Comparison of ENCODE assay signal across 31 cellular contexts in genomic region chr1:206100226-206100780, GRCh38. TPM values are rescaled to one million over a fixed set of nuclear protein-coding genes. Genes with fewer than 3 reads are reported as not detected.
"Had no signal": no experiment of that assay in that cellular context is flagged by ENCODE, and none has a peak within 500 bp of the region (broad histone marks: within the 10 kb centered on the region; RNA-seq: fewer than 3 reads in every experiment).

No MANE protein-coding gene starts in this region.

- ATAC-seq: activated CD8-positive, alpha-beta T cell treated with anti-CD3 and anti-CD28 coated beads for 36 hours; activated T-cell treated with anti-CD3 and anti-CD28 coated beads, Interleukin-2, amount 50 U/mL, for 4 hours; lower lobe of right lung; mucosa of descending colon; sciatic nerve; stimulated activated effector memory CD8-positive, alpha-beta T cell treated with anti-CD3 and anti-CD28 coated beads, Interleukin-12 subunit alpha, Interleukin-12 subunit beta, amount 100 ng/mL, for 72 hours had no signal

- DNase-seq: activated CD4-positive, alpha-beta T cell treated with anti-CD3 and anti-CD28 coated beads, Interleukin-2, amount 10 ng/mL, durations not matched to agents 7 days and 5 days; activated CD4-positive, CD25-positive, alpha-beta regulatory T cell treated with anti-CD3 and anti-CD28 coated beads, Interleukin-2, amount 50 U/mL, for 72 hours; activated CD8-positive, alpha-beta memory T cell treated with anti-CD3 and anti-CD28 coated beads, Interleukin-2, amount 50 U/mL, for 4 hours; activated CD8-positive, alpha-beta T cell treated with anti-CD3 and anti-CD28 coated beads for 36 hours; activated naive CD4-positive, alpha-beta T cell treated with anti-CD3 and anti-CD28 coated beads for 36 hours; activated T-cell treated with anti-CD3 and anti-CD28 coated beads, Interleukin-2, amount 50 U/mL, for 4 hours; amygdala; cerebellar nuclear complex; cortex of kidney; effector CD4-positive, alpha-beta T cell; foreskin fibroblast; kidney; lower lobe of right lung; mesendoderm; mucosa of descending colon; occipital lobe; posterior cingulate gyrus; small intestine; stimulated activated CD4-positive, alpha-beta T cell treated with anti-CD3 and anti-CD28 coated beads, Interleukin-2, amount 100 ng/mL, for 24 hours; T1000; transverse colon; uterus had no signal

- H3K9me3 ChIP-seq: lower lobe of right lung, mucosa of descending colon, transverse colon, uterus had no signal

- H3K36me3 Mint-ChIP-seq: stimulated activated effector memory CD8-positive, alpha-beta T cell treated with anti-CD3 and anti-CD28 coated beads, Interleukin-12 subunit alpha, Interleukin-12 subunit beta, amount 100 ng/mL, for 72 hours had no signal

- H3K4me1 ChIP-seq: transverse colon, uterus had no signal

- H3K27ac Mint-ChIP-seq: activated CD4-positive, alpha-beta T cell treated with anti-CD3 and anti-CD28 coated beads, Interleukin-2, amount 10 ng/mL, durations not matched to agents 7 days and 5 days; activated CD8-positive, alpha-beta T cell treated with anti-CD3 and anti-CD28 coated beads for 36 hours; activated naive CD4-positive, alpha-beta T cell treated with anti-CD3 and anti-CD28 coated beads for 36 hours; stimulated activated effector memory CD8-positive, alpha-beta T cell treated with anti-CD3 and anti-CD28 coated beads, Interleukin-12 subunit alpha, Interleukin-12 subunit beta, amount 100 ng/mL, for 72 hours; T-helper 1 cell treated with Interleukin-12 subunit alpha and Interleukin-12 subunit beta and Interleukin-4 antibody, amounts not matched to agents 30 μg/mL and 1 μg/mL, for 36 hours had no signal

- H3K4me1 Mint-ChIP-seq: stimulated activated effector memory CD8-positive, alpha-beta T cell treated with anti-CD3 and anti-CD28 coated beads, Interleukin-12 subunit alpha, Interleukin-12 subunit beta, amount 100 ng/mL, for 72 hours had no signal

- H3K4me3 ChIP-seq: lower lobe of right lung, mucosa of descending colon, transverse colon, uterus had no signal

- H3K9me3 Mint-ChIP-seq: activated CD4-positive, alpha-beta T cell treated with anti-CD3 and anti-CD28 coated beads, Interleukin-2, amount 10 ng/mL, durations not matched to agents 7 days and 5 days; activated CD8-positive, alpha-beta T cell treated with anti-CD3 and anti-CD28 coated beads for 36 hours; activated naive CD4-positive, alpha-beta T cell treated with anti-CD3 and anti-CD28 coated beads for 36 hours; activated T-cell treated with anti-CD3 and anti-CD28 coated beads, Interleukin-2, amount 50 U/mL, for 4 hours; stimulated activated effector memory CD8-positive, alpha-beta T cell treated with anti-CD3 and anti-CD28 coated beads, Interleukin-12 subunit alpha, Interleukin-12 subunit beta, amount 100 ng/mL, for 72 hours; T-helper 1 cell treated with Interleukin-12 subunit alpha and Interleukin-12 subunit beta and Interleukin-4 antibody, amounts not matched to agents 30 μg/mL and 1 μg/mL, for 36 hours had no signal

- H3K27ac ChIP-seq: lower lobe of right lung, transverse colon, uterus, VCaP had no signal

- H3K36me3 ChIP-seq: lower lobe of right lung, transverse colon, uterus had no signal

- H3K27me3 ChIP-seq: uterus had no signal

- H3K4me3 Mint-ChIP-seq: activated CD4-positive, alpha-beta T cell treated with anti-CD3 and anti-CD28 coated beads, Interleukin-2, amount 10 ng/mL, durations not matched to agents 7 days and 5 days; activated CD8-positive, alpha-beta T cell treated with anti-CD3 and anti-CD28 coated beads for 36 hours; activated naive CD4-positive, alpha-beta T cell treated with anti-CD3 and anti-CD28 coated beads for 36 hours; activated T-cell treated with anti-CD3 and anti-CD28 coated beads, Interleukin-2, amount 50 U/mL, for 4 hours; stimulated activated effector memory CD8-positive, alpha-beta T cell treated with anti-CD3 and anti-CD28 coated beads, Interleukin-12 subunit alpha, Interleukin-12 subunit beta, amount 100 ng/mL, for 72 hours; T-helper 1 cell treated with Interleukin-12 subunit alpha and Interleukin-12 subunit beta and Interleukin-4 antibody, amounts not matched to agents 30 μg/mL and 1 μg/mL, for 36 hours had no signal

RNA-seq across cellular contexts. Expression of gene AVPR1B, which starts 16.9 kb away (rescaled TPM):
- total RNA-seq: activated CD4-positive, alpha-beta T cell treated with anti-CD3 and anti-CD28 coated beads, Interleukin-2, amount 10 ng/mL, durations not matched to agents 7 days and 5 days; activated CD8-positive, alpha-beta T cell treated with anti-CD3 and anti-CD28 coated beads for 36 hours; activated naive CD4-positive, alpha-beta T cell treated with anti-CD3 and anti-CD28 coated beads for 36 hours; activated T-cell treated with anti-CD3 and anti-CD28 coated beads, Interleukin-2, amount 50 U/mL, for 4 hours; bronchial epithelial cell; epithelial cell of proximal tubule; fibroblast of lung; lower lobe of right lung; occipital lobe; sciatic nerve; temporal lobe had no signal
- polyA plus RNA-seq: fibroblast of lung, neural cell had no signal

RNA-seq across cellular contexts. Expression of gene RHEX, which starts 47.3 kb away (rescaled TPM):
- total RNA-seq: activated CD4-positive, alpha-beta T cell treated with anti-CD3 and anti-CD28 coated beads, Interleukin-2, amount 10 ng/mL, durations not matched to agents 7 days and 5 days; activated CD8-positive, alpha-beta T cell treated with anti-CD3 and anti-CD28 coated beads for 36 hours; activated naive CD4-positive, alpha-beta T cell treated with anti-CD3 and anti-CD28 coated beads for 36 hours; activated T-cell treated with anti-CD3 and anti-CD28 coated beads, Interleukin-2, amount 50 U/mL, for 4 hours; bronchial epithelial cell; fibroblast of lung; occipital lobe; temporal lobe had no signal
- polyA plus RNA-seq: fibroblast of lung, neural cell had no signal
